21 cellular contexts compared by ENCODE assay signal in genomic region chr1:164783778-164784555, GRCh38.
DNase-seq lines count a peak whose midpoint lies in the region; ATAC-seq and TF ChIP-seq lines count a peak whose summit lies in the region.
"Had no signal": no experiment of that assay in that cellular context is flagged by ENCODE, and none has a peak within 500 bp of the region (broad histone marks: within the 10 kb centered on the region; RNA-seq: fewer than 3 reads in every experiment).

No MANE protein-coding gene starts in this region.

- DNase-seq in adrenal gland (no peak), epithelial cell of prostate (ENCODE audit: low read depth, low spot score) (no peak), mesothelial cell of epicardium (ENCODE audit: low spot score in 2 of 2, unreplicated experiment in 2 of 2) (no peak), uterus (no peak), DMS153 treated with DMSO at 0.1 percent for 48 hours (lab: John Stamatoyannopoulos, UW; ENCODE audit: unreplicated experiment) (no peak), NCI-H526 (lab: John Stamatoyannopoulos, UW) (no peak)
- DNase-seq: activated B cell treated with CpG ODN at 0.5 μM for 24 hours; activated CD8-positive, alpha-beta memory T cell treated with anti-CD3 and anti-CD28 coated beads for 24 hours; Caco-2; effector CD8-positive, alpha-beta T cell; hippocampal formation; Karpas-422; NCI-H1092 treated with DMSO at 0.1 percent for 48 hours; NCI-H774; PC-9; retina; stimulated activated naive CD4-positive, alpha-beta T cell had no signal

- H3K9me3 Mint-ChIP-seq in mesothelial cell of epicardium, result no peaks in the 10 kb centered on the region
- H3K9me3 Mint-ChIP-seq: activated B cell treated with CpG ODN at 0.5 μM for 24 hours; activated naive CD4-positive, alpha-beta T cell treated with anti-CD3 and anti-CD28 coated beads, Interleukin-2, amount 50 U/mL, for 72 hours had no signal

- no peaks in the 10 kb centered on the region for H3K27me3 Mint-ChIP-seq in mesothelial cell of epicardium (ENCODE audit: low read depth)

- H3K4me3 Mint-ChIP-seq in mesothelial cell of epicardium, result no peak overlapping the region
- H3K4me3 Mint-ChIP-seq: activated B cell treated with CpG ODN at 0.5 μM for 24 hours, B cell, neural progenitor cell had no signal

- peaks cover 23 to 71% of the 10 kb centered on the region in 2 donors for H3K4me1 ChIP-seq in adrenal gland (replicated peaks in 1 of 2)
- H3K4me1 ChIP-seq in uterus, result peaks cover 23 to 38% of the 10 kb centered on the region in 2 donors

- H3K9me3 ChIP-seq in adrenal gland (replicated peaks in 1 of 3), result no peaks in the 10 kb centered on the region
- H3K9me3 ChIP-seq in uterus, result no peaks in the 10 kb centered on the region
- H3K9me3 ChIP-seq: Caco-2 had no signal

- intact Hi-C loops in adrenal gland (cut with DNase I), result no loop called here
- intact Hi-C loops in uterus (cut with DNase I; ENCODE audit: low total_unique reads), result loop anchor here (10.0 kb wide), 3 partner anchors 89 to 199 kb away; no protein-coding TSS in a partner anchor

- H3K4me3 ChIP-seq in adrenal gland (no peak overlapping the region), uterus (no peak overlapping the region)
- H3K4me3 ChIP-seq: neural progenitor cell, PC-9 had no signal

- H3K36me3 ChIP-seq in adrenal gland (replicated peaks in 1 of 2), result no peaks in the 10 kb centered on the region
- no peaks in the 10 kb centered on the region for H3K36me3 ChIP-seq in uterus
- H3K36me3 ChIP-seq: neural progenitor cell had no signal

- peak overlapping the region in 3 of 5 donors; percentile 41 to 61 (median 57) for H3K27ac ChIP-seq in adrenal gland
- H3K27ac ChIP-seq in epithelial cell of prostate, result peak overlapping the region; percentile 27
- peak overlapping the region; percentile 92 to 94 for H3K27ac ChIP-seq in uterus
- H3K27ac ChIP-seq: neural progenitor cell, PC-9 had no signal

- no peak for TF ChIP-seq CTCF in adrenal gland (IDR thresholded peaks at IDR 0.05)
- no peak for TF ChIP-seq CTCF in mesothelial cell of epicardium (IDR thresholded peaks at IDR 0.05; ENCODE audit: unreplicated experiment)
- TF ChIP-seq CTCF in uterus (IDR thresholded peaks at IDR 0.05), result no peak

- H3K27me3 ChIP-seq in adrenal gland (no peaks in the 10 kb centered on the region), uterus (no peaks in the 10 kb centered on the region)
- H3K27me3 ChIP-seq: neural progenitor cell had no signal

- TF ChIP-seq POLR2A in adrenal gland (IDR thresholded peaks at IDR 0.05) (no peak), uterus (IDR thresholded peaks at IDR 0.05) (no peak)

- H3K36me3 Mint-ChIP-seq in mesothelial cell of epicardium, result no peaks in the 10 kb centered on the region
- H3K36me3 Mint-ChIP-seq: activated naive CD4-positive, alpha-beta T cell treated with anti-CD3 and anti-CD28 coated beads, Interleukin-2, amount 50 U/mL, for 72 hours had no signal

- no peak for ATAC-seq in GM18909 (IDR thresholded peaks at IDR 0.05; ENCODE audit: poor library complexity, unreplicated experiment)
- ATAC-seq: activated naive CD4-positive, alpha-beta T cell treated with anti-CD3 and anti-CD28 coated beads, Interleukin-2, amount 50 U/mL, for 72 hours had no signal

- peaks cover 96% of the 10 kb centered on the region for H3K4me1 Mint-ChIP-seq in mesothelial cell of epicardium
- H3K4me1 Mint-ChIP-seq: activated B cell treated with CpG ODN at 0.5 μM for 24 hours, B cell had no signal

- 81 to 89% (median 85%) methylated on average over 12 to 13 of the region's 13 CpGs for WGBS in adrenal gland, 4 donors

- H3K27ac Mint-ChIP-seq in mesothelial cell of epicardium, result peak overlapping the region; percentile 95
- H3K27ac Mint-ChIP-seq: activated B cell treated with CpG ODN at 0.5 μM for 24 hours; activated naive CD4-positive, alpha-beta T cell treated with anti-CD3 and anti-CD28 coated beads, Interleukin-2, amount 50 U/mL, for 72 hours; B cell had no signal

Comparison
In these comparisons a context has a peak if more than half of its experiments do, and no peak if none do; other contexts are left out.
1. H3K27ac ChIP-seq: peak in every context shown above with its lines; median percentile 93 in uterus; 57 in adrenal gland; 27 in epithelial cell of prostate.